ENCODE assay signal across 8 cellular contexts in genomic region chr10:110008518-110009339, GRCh38. TPM values are rescaled to one million over a fixed set of nuclear protein-coding genes. Genes with fewer than 3 reads are reported as not detected.
DNase-seq lines count a peak whose midpoint lies in the region; ATAC-seq and TF ChIP-seq lines count a peak whose summit lies in the region.

No MANE protein-coding gene starts in this region.

- H3K27me3 Mint-ChIP-seq in IgD-negative memory B cell: no peaks in the 10 kb centered on the region

- H3K27ac Mint-ChIP-seq in IgD-negative memory B cell: peak overlapping the region in 2 of 3 donors; percentile 92 to 94

- H3K27ac ChIP-seq in 22Rv1: peak overlapping the region; percentile 79

- ATAC-seq in GM18909 (IDR thresholded peaks at IDR 0.05; ENCODE audit: poor library complexity, unreplicated experiment): peak; percentile 22

- intact Hi-C loops in lower leg skin (cut with DNase I; ENCODE audit: low total_unique reads): no loop called here

- peaks cover 34 to 43% (median 42%) of the 10 kb centered on the region in 3 donors for H3K4me1 Mint-ChIP-seq in IgD-negative memory B cell

- H3K9me3 Mint-ChIP-seq in IgD-negative memory B cell: no peaks in the 10 kb centered on the region

- no peaks in the 10 kb centered on the region for H3K36me3 Mint-ChIP-seq in IgD-negative memory B cell

- 1 to 2% methylated on average over 17 to 25 of the region's 30 CpGs for WGBS in lower leg skin, 2 donors

- no peak for TF ChIP-seq CTCF in 22Rv1 (IDR thresholded peaks at IDR 0.05)
- no peak for TF ChIP-seq CTCF in lower leg skin (IDR thresholded peaks at IDR 0.05)

- H3K4me3 Mint-ChIP-seq in IgD-negative memory B cell: no peak overlapping the region

- peak overlapping the region; percentile 93 for H3K4me3 ChIP-seq in lower leg skin (ENCODE audit: low read depth, poor library complexity, severe bottlenecking)

- DNase-seq in UCSD-AML1 (lab: John Stamatoyannopoulos, UW; ENCODE audit: unreplicated experiment): peak; percentile 26
- peak; percentile 41 for DNase-seq in cerebellum (ENCODE audit: low spot score)
- no peak for DNase-seq in lower leg skin (ENCODE audit: low spot score in 2 of 2)
- peak; percentile 21 to 27 for DNase-seq in stimulated activated CD8-positive, alpha-beta memory T cell treated with anti-CD3 and anti-CD28 coated beads, Interleukin-7, amount 100 ng/mL, for 4 hours (ENCODE audit: low read depth in 2 of 2)
- no peak for DNase-seq in hippocampal formation (lab: John Stamatoyannopoulos, UW)

- TF ChIP-seq POLR2A in lower leg skin (IDR thresholded peaks at IDR 0.05): no peak

RNA-seq across cellular contexts. Expression of gene ADD3, which starts 0.9 kb away (rescaled TPM):
- 344 TPM for polyA plus RNA-seq in IgD-negative memory B cell
- total RNA-seq in cerebellum (124 TPM), lower leg skin (100 to 1,000 TPM in 3 of 4 donors, 10 to 100 TPM in 1; 91.9 to 185 (median 155) TPM)

Comparison
In these comparisons a context has a peak if more than half of its experiments do, and no peak if none do; other contexts are left out.
1. DNase-seq: peak in UCSD-AML1 (single experiment), cerebellum (single experiment) and stimulated activated CD8-positive, alpha-beta memory T cell treated with anti-CD3 and anti-CD28 coated beads, Interleukin-7, amount 100 ng/mL, for 4 hours (2 of 2); none in lower leg skin (0 of 2) and hippocampal formation (0 of 2).